ENCODE assay signal across 2 cellular contexts in the genomic region with DNA sequence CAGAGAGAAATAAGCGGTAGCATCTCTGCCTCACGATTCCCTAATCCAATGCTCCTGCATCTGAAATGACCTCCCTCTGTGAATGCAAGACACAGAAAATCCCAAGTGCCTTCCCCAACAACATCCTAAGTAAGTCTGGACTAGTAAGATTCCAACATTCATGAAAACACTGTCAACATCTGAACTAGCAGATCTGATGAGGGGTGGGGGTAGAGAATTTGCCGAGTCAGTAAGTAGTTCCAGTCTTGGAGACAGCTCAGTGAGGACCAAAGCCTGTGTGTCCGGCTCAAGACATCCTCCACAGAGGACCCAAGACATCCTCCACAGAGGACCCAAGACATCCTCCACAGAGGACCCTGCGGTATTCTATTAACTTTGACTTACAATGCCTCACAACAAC.
TF ChIP-seq lines count a peak whose summit lies in the region.

No MANE protein-coding gene starts in this region.

TF ChIP-seq in IMR-90, 13 proteins besides CTCF, POLR2A, EP300 and RAD21:
- 0 out of 2 replicates have a peak, but pooled peaks have one; percentile 15 for TF ChIP-seq MAFK (IDR thresholded peaks at IDR 0.05; ENCODE audit: low read depth, low read length)

TF ChIP-seq in K562, 482 proteins besides CTCF, POLR2A, EP300 and RAD21:
- peak; percentile 78 for TF ChIP-seq ZNF316 (IDR thresholded peaks at IDR 0.05)
- TF ChIP-seq C11orf30 (IDR thresholded peaks at IDR 0.05; ENCODE audit: low read depth): peak; percentile 77
- TF ChIP-seq MAFG (tag; conservative IDR thresholded peaks at IDR 0.05): peak; percentile 54
